Comparison of ENCODE assay signal across 18 cellular contexts in genomic region chr15:28085489-28086174, GRCh38. TPM values are rescaled to one million over a fixed set of nuclear protein-coding genes. Genes with fewer than 3 reads are reported as not detected.
DNase-seq lines count a peak whose midpoint lies in the region; ATAC-seq, FAIRE-seq and TF ChIP-seq lines count a peak whose summit lies in the region.
"Had no signal": no experiment of that assay in that cellular context is flagged by ENCODE, and none has a peak within 500 bp of the region (broad histone marks: within the 10 kb centered on the region; RNA-seq: fewer than 3 reads in every experiment).

No MANE protein-coding gene starts in this region.

- H4K20me1 ChIP-seq in HepG2 (ENCODE audit: insufficient read depth, low read length): no peaks in the 10 kb centered on the region
- no peaks in the 10 kb centered on the region for H4K20me1 ChIP-seq in K562 (replicated peaks; ENCODE audit: control insufficient read depth, insufficient read depth, low read length)

- H3K9me3 ChIP-seq in HepG2 (ENCODE audit: low read length) (0 out of 2 replicates have a peak, but pooled peaks cover 5% of the 10 kb centered on the region), right lobe of liver (no peaks in the 10 kb centered on the region), K562 (replicated peaks; ENCODE audit: control insufficient read depth, insufficient read depth, low read depth, low read length) (peaks cover 5% of the 10 kb centered on the region), tibial nerve (peaks cover 0 to 30% (median 0%) of the 10 kb centered on the region in 4 donors)

- TF ChIP-seq EP300 in HepG2 (IDR thresholded peaks at IDR 0.05; ENCODE audit: low read depth in 2 of 2, low read length in 2 of 2): no peak
- TF ChIP-seq EP300 in HepG2 (CRISPR knock-in tag; IDR thresholded peaks at IDR 0.05; ENCODE audit: borderline replicate concordance): no peak
- TF ChIP-seq EP300 in K562 (IDR thresholded peaks at IDR 0.05; ENCODE audit: low read length): no peak
- no peak for TF ChIP-seq EP300 in tibial nerve (IDR thresholded peaks at IDR 0.05)

- CTCF ChIA-PET in HepG2 (lab: Yijun Ruan, JAX; ENCODE audit: low intra/inter-chr PET ratio, low total read pairs) (interaction anchor here (2.2 kb wide), 1 partner anchor 38 kb away, joined by 14 read pairs; no protein-coding TSS in a partner anchor), K562 (lab: Yijun Ruan, JAX; ENCODE audit: low intra/inter-chr PET ratio) (no interaction called here)

- ATAC-seq in HepG2 (peak; percentile 30), right lobe of liver (no peak), HG02981 (IDR thresholded peaks at IDR 0.05; ENCODE audit: unreplicated experiment) (peak; percentile 23), K562 (peak; percentile 57), GM21381 (IDR thresholded peaks at IDR 0.05; ENCODE audit: unreplicated experiment) (no peak)
- peak; percentile 27 for ATAC-seq in stimulated activated naive CD8-positive, alpha-beta T cell treated with anti-CD3 and anti-CD28 coated beads, Interleukin-15, amount 100 ng/mL, for 72 hours

- no peak for TF ChIP-seq CTCF in HepG2 (CRISPR knock-in tag; IDR thresholded peaks at IDR 0.05)
- TF ChIP-seq CTCF in right lobe of liver (IDR thresholded peaks at IDR 0.05): no peak
- TF ChIP-seq CTCF in K562 (IDR thresholded peaks at IDR 0.05 in 2 of 3, conservative IDR thresholded peaks at IDR 0.05 in 1 of 3; ENCODE audit: insufficient read depth in 2 of 3, low read depth in 1 of 3, low read length in 3 of 3): no peak
- TF ChIP-seq CTCF in tibial nerve (IDR thresholded peaks at IDR 0.05): no peak

- peaks cover 14% of the 10 kb centered on the region for H3K4me1 Mint-ChIP-seq in stimulated activated naive CD8-positive, alpha-beta T cell treated with anti-CD3 and anti-CD28 coated beads, Interleukin-15, amount 100 ng/mL, for 72 hours
- H3K4me1 Mint-ChIP-seq: CD8-positive, alpha-beta memory T cell had no signal

- no peak overlapping the region for H2AFZ ChIP-seq in HepG2 (ENCODE audit: low read length)
- H2AFZ ChIP-seq in K562 (ENCODE audit: low read depth, low read length): no peak overlapping the region
- H2AFZ ChIP-seq: GM23248 had no signal

- peaks cover 5 to 24% of the 10 kb centered on the region in 2 donors for H3K9me3 Mint-ChIP-seq in stimulated activated naive CD8-positive, alpha-beta T cell treated with anti-CD3 and anti-CD28 coated beads, Interleukin-15, amount 100 ng/mL, for 72 hours

- peak overlapping the region in 1 of 2 donors; percentile 71 for H3K27ac Mint-ChIP-seq in stimulated activated naive CD8-positive, alpha-beta T cell treated with anti-CD3 and anti-CD28 coated beads, Interleukin-15, amount 100 ng/mL, for 72 hours
- H3K27ac Mint-ChIP-seq: activated CD4-positive, alpha-beta memory T cell treated with anti-CD3 and anti-CD28 coated beads, Interleukin-2, amount 10 ng/mL, durations not matched to agents 7 days and 5 days; CD8-positive, alpha-beta memory T cell; stimulated activated naive CD8-positive, alpha-beta T cell treated with anti-CD3 and anti-CD28 coated beads, Interleukin-15, Interleukin-2, amounts not matched to agents 100 ng/mL and 50 ng/mL, for 24 hours had no signal

- H3K4me2 ChIP-seq in HepG2 (ENCODE audit: low read depth, low read length) (no peak overlapping the region), K562 (ENCODE audit: insufficient read depth, low read length) (no peak overlapping the region)

- H3K27me3 Mint-ChIP-seq in stimulated activated naive CD8-positive, alpha-beta T cell treated with anti-CD3 and anti-CD28 coated beads, Interleukin-15, amount 100 ng/mL, for 72 hours: peaks cover 59% of the 10 kb centered on the region

- DNase-seq in HepG2 (ENCODE audit: low spot score): no peak
- no peak for DNase-seq in right lobe of liver
- no peak for DNase-seq in K562 (ENCODE audit: extremely low read depth in 1 of 4, low spot score in 3 of 4)
- no peak for DNase-seq in stimulated activated naive CD8-positive, alpha-beta T cell treated with anti-CD3 and anti-CD28 coated beads, Interleukin-15, amount 100 ng/mL, for 72 hours
- no peak for DNase-seq in MV-4-11 (lab: John Stamatoyannopoulos, UW)
- no peak for DNase-seq in tibial nerve (ENCODE audit: low spot score in 2 of 2)
- DNase-seq: NCI-H1930 had no signal

- H3K27me3 ChIP-seq in HepG2 (ENCODE audit: control insufficient read depth in 1 of 2, insufficient read depth in 2 of 2, low read length in 2 of 2): no peaks in the 10 kb centered on the region
- H3K27me3 ChIP-seq in right lobe of liver: no peaks in the 10 kb centered on the region
- H3K27me3 ChIP-seq in K562 (ENCODE audit: control insufficient read depth in 2 of 2, insufficient read depth in 2 of 2, low read length in 2 of 2): peaks cover 0 to 3% of the 10 kb centered on the region in 2 experiments; a peak in 1 of 5 replicates
- no peaks in the 10 kb centered on the region for H3K27me3 ChIP-seq in tibial nerve
- H3K27me3 ChIP-seq: upper lobe of left lung had no signal

- H3K4me3 Mint-ChIP-seq in stimulated activated naive CD8-positive, alpha-beta T cell treated with anti-CD3 and anti-CD28 coated beads, Interleukin-15, amount 100 ng/mL, for 72 hours: no peak overlapping the region
- H3K4me3 Mint-ChIP-seq: activated CD4-positive, alpha-beta memory T cell treated with anti-CD3 and anti-CD28 coated beads, Interleukin-2, amount 10 ng/mL, durations not matched to agents 7 days and 5 days; stimulated activated naive CD8-positive, alpha-beta T cell treated with anti-CD3 and anti-CD28 coated beads, Interleukin-15, Interleukin-2, amounts not matched to agents 100 ng/mL and 50 ng/mL, for 24 hours had no signal

- H3K4me3 ChIP-seq in HepG2 (replicated peaks in 1 of 3; ENCODE audit: insufficient read depth in 1 of 3, low read depth in 2 of 3, low read length in 3 of 3) (no peak overlapping the region), right lobe of liver (no peak overlapping the region), K562 (no peak overlapping the region), tibial nerve (no peak overlapping the region)
- H3K4me3 ChIP-seq: GM23248, upper lobe of left lung had no signal

- POLR2A ChIA-PET in HepG2 (lab: Yijun Ruan, JAX): no interaction called here
- POLR2A ChIA-PET in K562 (lab: Yijun Ruan, JAX): no interaction called here

- in situ Hi-C loops in HepG2 (cut with HindIII; ENCODE audit: extremely low pct_ligation_motif_present, low pct_unique_long_range_greater_than_20kb) (no loop called here), K562 (cut with MboI) (no loop called here)

- no peaks in the 10 kb centered on the region for H3K9me1 ChIP-seq in K562 (ENCODE audit: control insufficient read depth, insufficient read depth, low read length)

- WGBS in HepG2 (ENCODE audit: low lambda C conversion rate): 67% methylated on average over 3 of the region's 4 CpGs
- 39% methylated on average over 2 of the region's 4 CpGs for WGBS in right lobe of liver (ENCODE audit: insufficient coverage, low coverage, low lambda C conversion rate, missing lambda C conversion rate)
- WGBS in K562 (ENCODE audit: insufficient coverage, low coverage, missing lambda C conversion rate): 23% methylated on average over 4 of the region's 4 CpGs
- WGBS in tibial nerve, 2 donors: 69 to 73% methylated on average over 4 of the region's 4 CpGs

- H3K79me2 ChIP-seq in HepG2 (ENCODE audit: insufficient read depth, low read length): no peaks in the 10 kb centered on the region
- H3K79me2 ChIP-seq in K562 (ENCODE audit: control insufficient read depth, insufficient read depth, low read length): no peaks in the 10 kb centered on the region

- H3K27ac ChIP-seq in HepG2 (ENCODE audit: extremely low read length, insufficient read depth, low read length): no peak overlapping the region
- no peak overlapping the region for H3K27ac ChIP-seq in right lobe of liver
- no peak overlapping the region for H3K27ac ChIP-seq in K562 (ENCODE audit: extremely low read depth, low read depth, low read length)
- H3K27ac ChIP-seq in tibial nerve: no peak overlapping the region
- H3K27ac ChIP-seq: GM23248, upper lobe of left lung, VCaP had no signal

- intact Hi-C loops in HepG2 (cut with micrococcal nuclease; ENCODE audit: unreplicated experiment) (loop anchor here (1.0 kb wide), 2 partner anchors 13 to 38 kb away; no protein-coding TSS in a partner anchor), right lobe of liver (cut with DNase I) (no loop called here), K562 (cut with micrococcal nuclease) (loop anchor here (1.0 kb wide), 1 partner anchor 38 kb away; no protein-coding TSS in a partner anchor)

- peaks cover 14% of the 10 kb centered on the region for H3K4me1 ChIP-seq in HepG2 (ENCODE audit: insufficient read depth, low read length)
- H3K4me1 ChIP-seq in right lobe of liver: no peaks in the 10 kb centered on the region
- H3K4me1 ChIP-seq in K562 (replicated peaks in 1 of 2; ENCODE audit: control insufficient read depth in 2 of 2, insufficient read depth in 2 of 2, low read length in 2 of 2): no peaks in the 10 kb centered on the region
- no peaks in the 10 kb centered on the region for H3K4me1 ChIP-seq in tibial nerve
- H3K4me1 ChIP-seq: upper lobe of left lung had no signal

- no peak for TF ChIP-seq RAD21 in HepG2 (CRISPR knock-in tag; IDR thresholded peaks at IDR 0.05)
- TF ChIP-seq RAD21 in K562 (CRISPR knock-in tag; conservative IDR thresholded peaks at IDR 0.05 in 1 of 2, IDR thresholded peaks at IDR 0.05 in 1 of 2): no peak

- TF ChIP-seq POLR2A in HepG2 (IDR thresholded peaks at IDR 0.05; ENCODE audit: insufficient read depth in 1 of 2, low read depth in 2 of 2, low read length in 2 of 2) (no peak), right lobe of liver (IDR thresholded peaks at IDR 0.05) (no peak), K562 (conservative IDR thresholded peaks at IDR 0.05) (no peak), tibial nerve (IDR thresholded peaks at IDR 0.05) (no peak)

- no TSS peak for BruUV-seq in HepG2 (replicated peaks; lab: Mats Ljungman, UMichigan)
- no TSS peak for BruUV-seq in K562 (replicated peaks; lab: Mats Ljungman, UMichigan)

- H3K36me3 ChIP-seq in HepG2 (replicated peaks in 1 of 2; ENCODE audit: control insufficient read depth in 1 of 2, insufficient read depth in 2 of 2, low read length in 2 of 2): no peaks in the 10 kb centered on the region
- H3K36me3 ChIP-seq in right lobe of liver: no peaks in the 10 kb centered on the region
- H3K36me3 ChIP-seq in K562 (ENCODE audit: control insufficient read depth, insufficient read depth, low read length): no peaks in the 10 kb centered on the region
- no peaks in the 10 kb centered on the region for H3K36me3 ChIP-seq in tibial nerve
- H3K36me3 ChIP-seq: upper lobe of left lung had no signal

- H3K9ac ChIP-seq in HepG2 (ENCODE audit: insufficient read depth, low read depth, low read length): no peak overlapping the region
- H3K9ac ChIP-seq in K562 (ENCODE audit: insufficient read depth in 1 of 2, low read depth in 2 of 2, low read length in 2 of 2): no peak overlapping the region
- H3K9ac ChIP-seq: GM23248 had no signal

- no peak for FAIRE-seq in HepG2 (lab: Jason Lieb, UNC)
- no peak for FAIRE-seq in K562 (lab: Jason Lieb, UNC)

RNA-seq across cellular contexts. Expression of gene OCA2, which starts 13.5 kb away (rescaled TPM):
- 0.02 TPM in 1 of 2 replicates, not detected in the other for total RNA-seq in HepG2 (2016; rRNA removed; fragmentation: Illumina TruSeq; extraction: Trizol)
- total RNA-seq in HepG2 (2016; cell fraction: cytosol; rRNA removed; fragmentation: Illumina TruSeq; extraction: Trizol; ENCODE audit: low read depth): not detected in 2 replicates
- total RNA-seq in HepG2 (2016; cell fraction: insoluble cytoplasmic fraction; rRNA removed; fragmentation: Illumina TruSeq; extraction: Trizol): 0.06 TPM in 1 of 2 replicates, not detected in the other
- 0.06 TPM in 1 of 2 replicates, not detected in the other for total RNA-seq in HepG2 (2016; cell fraction: membrane; rRNA removed; fragmentation: Illumina TruSeq; extraction: Trizol)
- total RNA-seq in HepG2 (2016; cell fraction: nucleus; rRNA removed; fragmentation: Illumina TruSeq; extraction: Trizol): 0.56 TPM in 1 of 2 replicates, not detected in the other
- polyA plus RNA-seq in HepG2 (2011; rRNA removed): 0.05 and 0.13 TPM in 2 replicates
- polyA plus RNA-seq in HepG2 (2011; cell fraction: cytosol; rRNA removed): 0.05 TPM in 1 of 2 replicates, not detected in the other
- polyA plus RNA-seq in HepG2 (2011; cell fraction: nucleus; rRNA removed): 0.05 and 0.19 TPM in 2 replicates
- polyA plus RNA-seq in HepG2 (2012): 0.07 TPM in 2 replicates
- not detected in 2 replicates for polyA plus RNA-seq in HepG2 (2016; cell fraction: cytosol; fragmentation: Illumina TruSeq; extraction: Trizol; ENCODE audit: low read depth)
- polyA plus RNA-seq in HepG2 (2016; cell fraction: insoluble cytoplasmic fraction; fragmentation: Illumina TruSeq; extraction: Trizol; ENCODE audit: low read depth): not detected in 2 replicates
- polyA plus RNA-seq in HepG2 (2016; cell fraction: membrane; fragmentation: Illumina TruSeq; extraction: Trizol; ENCODE audit: low read depth): not detected in 2 replicates
- 0.31 TPM in 1 of 2 replicates, not detected in the other for polyA plus RNA-seq in HepG2 (2016; cell fraction: nucleus; fragmentation: Illumina TruSeq; extraction: Trizol; ENCODE audit: insufficient read depth, low read depth)
- polyA minus RNA-seq in HepG2 (2011; rRNA and poly(A)+ RNA removed; ENCODE audit: low replicate concordance): not detected in 2 replicates
- polyA minus RNA-seq in HepG2 (2011; cell fraction: cytosol; rRNA and poly(A)+ RNA removed): not detected in 2 replicates
- 0.13 TPM in 1 of 2 replicates, not detected in the other for polyA minus RNA-seq in HepG2 (2011; cell fraction: nucleus; rRNA and poly(A)+ RNA removed)
- under 1 TPM in 3 of 6 experiments, not detected in 3; 0.07 to 0.13 (median 0.12) TPM for total RNA-seq in right lobe of liver
- 1.2 and 2.4 TPM in 2 replicates for total RNA-seq in K562 (2011; cell fraction: chromatin; rRNA removed; ENCODE audit: low replicate concordance)
- total RNA-seq in K562 (2011; cell fraction: nucleolus; rRNA removed): 1.5 and 1.6 TPM in 2 replicates
- 1.1 and 1.3 TPM in 2 replicates for total RNA-seq in K562 (2011; cell fraction: nucleoplasm; rRNA removed)
- total RNA-seq in K562 (2014; rRNA removed): 0.09 and 0.24 TPM in 2 replicates
- 0.06 and 0.36 TPM in 2 replicates for total RNA-seq in K562 (2014; rRNA removed; fragmentation: Illumina TruSeq; extraction: Trizol)
- total RNA-seq in K562 (2015; rRNA removed; fragmentation: Illumina TruSeq; extraction: Trizol): 0.14 and 0.26 TPM in 2 replicates
- 0.47 and 1.5 TPM in 2 replicates for total RNA-seq in K562 (2021)
- polyA plus RNA-seq in K562 (2011; rRNA removed): 0.59 and 0.61 TPM in 2 replicates
- 0.27 and 0.31 TPM in 2 replicates for polyA plus RNA-seq in K562 (2011; cell fraction: cytosol; rRNA removed)
- 1.2 and 1.4 TPM in 2 replicates for polyA plus RNA-seq in K562 (2011; cell fraction: nucleus; rRNA removed)
- polyA plus RNA-seq in K562 (2012): 0.33 and 0.47 TPM in 2 replicates
- 0.19 and 0.21 TPM in 2 replicates for polyA plus RNA-seq in K562 (2014; fragmentation: Illumina TruSeq; extraction: Trizol)
- polyA plus RNA-seq in K562 (2014; fragmentation: Nextera tagmentation; extraction: Ambion mirVana): under 1 TPM in 1 of 2 experiments, not detected in 1; 0.07 TPM
- polyA plus RNA-seq in K562 (2014; rRNA removed): 0.13 and 0.57 TPM in 2 replicates
- polyA minus RNA-seq in K562 (2011; rRNA and poly(A)+ RNA removed): 0.42 and 0.63 TPM in 2 replicates
- not detected in 2 replicates for polyA minus RNA-seq in K562 (2011; cell fraction: cytosol; rRNA and poly(A)+ RNA removed)
- 0.67 TPM in 2 replicates for polyA minus RNA-seq in K562 (2011; cell fraction: nucleus; rRNA and poly(A)+ RNA removed)
- 10 to 100 TPM in 1 of 4 donors, 1 to 10 TPM in 2, not detected in 1; 2.7 to 19.7 (median 6.5) TPM for total RNA-seq in tibial nerve
- total RNA-seq: activated CD4-positive, alpha-beta memory T cell treated with anti-CD3 and anti-CD28 coated beads, Interleukin-2, amount 10 ng/mL, durations not matched to agents 7 days and 5 days; CD8-positive, alpha-beta memory T cell; Daoy; glomerular endothelial cell; GM23248; osteoblast had no signal
- polyA plus RNA-seq: CD8-positive, alpha-beta memory T cell; GM23248 had no signal

Comparison
In these comparisons a context has a peak if more than half of its experiments do, and no peak if none do; other contexts are left out.
1. ATAC-seq: peak in HepG2 (single experiment), HG02981 (single experiment), K562 (single experiment) and stimulated activated naive CD8-positive, alpha-beta T cell treated with anti-CD3 and anti-CD28 coated beads, Interleukin-15, amount 100 ng/mL, for 72 hours (single experiment); none in right lobe of liver (0 of 4) and GM21381 (single experiment).
2. intact Hi-C loops: an anchor here in HepG2 (1.0 kb wide) and K562 (1.0 kb wide); none called in right lobe of liver.